ENCODE assay signal across 17 cellular contexts in the genomic region with DNA sequence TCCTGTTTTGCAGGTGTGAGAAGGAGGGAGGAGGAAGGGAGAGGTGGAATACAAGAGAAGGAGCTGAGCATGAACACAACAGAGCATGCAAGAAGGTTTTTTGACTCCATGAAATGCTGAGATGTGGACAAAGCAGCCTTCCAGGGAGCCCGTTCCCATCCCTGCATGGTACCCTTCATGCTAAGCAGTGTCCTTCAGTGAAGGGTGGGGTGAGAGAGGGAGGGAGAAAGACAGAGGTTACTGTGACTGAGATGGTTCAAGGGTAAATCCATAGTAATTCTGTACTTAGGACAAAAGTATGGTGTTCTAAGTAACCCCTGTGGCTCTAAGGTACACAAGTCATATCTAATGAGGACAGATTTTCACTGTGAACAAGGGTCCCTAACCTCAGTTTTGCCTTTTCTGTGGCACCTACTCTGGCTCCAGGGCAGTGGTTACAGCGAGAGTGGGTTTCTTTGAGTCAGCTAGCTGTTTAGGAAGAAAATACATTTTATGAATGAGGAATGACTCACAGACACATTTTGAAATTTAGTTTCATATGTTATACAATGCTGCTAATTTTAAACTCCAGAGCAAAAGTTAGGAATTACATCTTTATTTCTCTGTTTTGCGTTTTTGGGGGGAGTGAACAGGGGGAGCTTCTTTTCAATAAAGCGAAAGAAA.
DNase-seq lines count a peak whose midpoint lies in the region; ATAC-seq and TF ChIP-seq lines count a peak whose summit lies in the region.
"Had no signal": no experiment of that assay in that cellular context is flagged by ENCODE, and none has a peak within 500 bp of the region (broad histone marks: within the 10 kb centered on the region; RNA-seq: fewer than 3 reads in every experiment).

No MANE protein-coding gene starts in this region.

- H3K4me3 ChIP-seq in epithelial cell of esophagus (ENCODE audit: low read length) (no peak overlapping the region), upper lobe of left lung (no peak overlapping the region)
- H3K4me3 ChIP-seq: esophagus squamous epithelium, MG63, spleen, vagina had no signal

- no peak for TF ChIP-seq EP300 in upper lobe of left lung (IDR thresholded peaks at IDR 0.05)

- peaks cover 10% of the 10 kb centered on the region for H3K4me1 Mint-ChIP-seq in activated naive CD8-positive, alpha-beta T cell treated with anti-CD3 and anti-CD28 coated beads, Interleukin-2, amount 50 U/mL, for 24 hours
- peaks cover 9% of the 10 kb centered on the region for H3K4me1 Mint-ChIP-seq in activated naive CD8-positive, alpha-beta T cell treated with anti-CD3 and anti-CD28 coated beads for 36 hours
- H3K4me1 Mint-ChIP-seq: activated naive CD4-positive, alpha-beta T cell treated with anti-CD3 and anti-CD28 coated beads, Interleukin-2, amount 50 U/mL, for 24 hours had no signal

- H3K27ac ChIP-seq in substantia nigra (ENCODE audit: low read depth, low read length, poor library complexity, severe bottlenecking) = peak overlapping the region; percentile 64
- no peak overlapping the region for H3K27ac ChIP-seq in upper lobe of left lung
- H3K27ac ChIP-seq: esophagus squamous epithelium, spleen, vagina had no signal

- H3K4me1 ChIP-seq in upper lobe of left lung = no peaks in the 10 kb centered on the region
- H3K4me1 ChIP-seq: esophagus squamous epithelium, spleen, vagina had no signal

- no peaks in the 10 kb centered on the region for H3K36me3 ChIP-seq in upper lobe of left lung
- H3K36me3 ChIP-seq: esophagus squamous epithelium, MG63, spleen, vagina had no signal

- peak; percentile 13 for DNase-seq in activated naive CD8-positive, alpha-beta T cell treated with anti-CD3 and anti-CD28 coated beads, Interleukin-2, amount 50 U/mL, for 24 hours
- DNase-seq in activated naive CD8-positive, alpha-beta T cell treated with anti-CD3 and anti-CD28 coated beads for 36 hours = no peak
- DNase-seq in MV-4-11 (lab: John Stamatoyannopoulos, UW) = peak; percentile 48
- DNase-seq in epithelial cell of esophagus (ENCODE audit: low read depth) = peak; percentile 38
- DNase-seq in substantia nigra (lab: John Stamatoyannopoulos, UW) = peak in 6 of 49 donors; percentile 2 to 26 (median 10)
- no peak for DNase-seq in SHP77 treated with DMSO at 0.1 percent for 48 hours (lab: John Stamatoyannopoulos, UW)
- no peak for DNase-seq in upper lobe of left lung
- DNase-seq: activated CD4-positive, alpha-beta T cell treated with anti-CD3 and anti-CD28 coated beads for 4 hours; AML-193; cortex of kidney; esophagus squamous epithelium; NCI-H226; spleen had no signal

- ATAC-seq in activated naive CD8-positive, alpha-beta T cell treated with anti-CD3 and anti-CD28 coated beads, Interleukin-2, amount 50 U/mL, for 24 hours = peak; percentile 84
- ATAC-seq in GM18519 (IDR thresholded peaks at IDR 0.05; ENCODE audit: low FRiP score, unreplicated experiment) = no peak
- ATAC-seq in upper lobe of left lung (ENCODE audit: low FRiP score in 2 of 2) = no peak

- no peaks in the 10 kb centered on the region for H3K9me3 ChIP-seq in upper lobe of left lung
- H3K9me3 ChIP-seq: esophagus squamous epithelium, MG63, spleen, vagina had no signal

- no peak for TF ChIP-seq POLR2A in upper lobe of left lung (IDR thresholded peaks at IDR 0.05)

- no peaks in the 10 kb centered on the region for H3K9me3 Mint-ChIP-seq in activated naive CD8-positive, alpha-beta T cell treated with anti-CD3 and anti-CD28 coated beads, Interleukin-2, amount 50 U/mL, for 24 hours
- no peaks in the 10 kb centered on the region for H3K9me3 Mint-ChIP-seq in activated naive CD8-positive, alpha-beta T cell treated with anti-CD3 and anti-CD28 coated beads for 36 hours
- H3K9me3 Mint-ChIP-seq: activated naive CD4-positive, alpha-beta T cell treated with anti-CD3 and anti-CD28 coated beads, Interleukin-2, amount 50 U/mL, for 24 hours had no signal

- WGBS in upper lobe of left lung, 2 donors = 83 to 85% methylated on average over 4 of the region's 4 CpGs

- TF ChIP-seq CTCF in epithelial cell of esophagus (IDR thresholded peaks at IDR 0.05; ENCODE audit: insufficient read depth, low read depth, low read length, missing control alignments) (no peak), upper lobe of left lung (IDR thresholded peaks at IDR 0.05) (no peak)

- no peak overlapping the region for H3K4me3 Mint-ChIP-seq in activated naive CD8-positive, alpha-beta T cell treated with anti-CD3 and anti-CD28 coated beads, Interleukin-2, amount 50 U/mL, for 24 hours
- H3K4me3 Mint-ChIP-seq in activated naive CD8-positive, alpha-beta T cell treated with anti-CD3 and anti-CD28 coated beads for 36 hours = no peak overlapping the region
- H3K4me3 Mint-ChIP-seq: activated naive CD4-positive, alpha-beta T cell treated with anti-CD3 and anti-CD28 coated beads, Interleukin-2, amount 50 U/mL, for 24 hours had no signal

- no peaks in the 10 kb centered on the region for H3K27me3 Mint-ChIP-seq in activated naive CD8-positive, alpha-beta T cell treated with anti-CD3 and anti-CD28 coated beads, Interleukin-2, amount 50 U/mL, for 24 hours
- H3K27me3 Mint-ChIP-seq in activated naive CD8-positive, alpha-beta T cell treated with anti-CD3 and anti-CD28 coated beads for 36 hours = no peaks in the 10 kb centered on the region
- H3K27me3 Mint-ChIP-seq: activated naive CD4-positive, alpha-beta T cell treated with anti-CD3 and anti-CD28 coated beads, Interleukin-2, amount 50 U/mL, for 24 hours had no signal

- no peaks in the 10 kb centered on the region for H3K36me3 Mint-ChIP-seq in activated naive CD8-positive, alpha-beta T cell treated with anti-CD3 and anti-CD28 coated beads, Interleukin-2, amount 50 U/mL, for 24 hours (ENCODE audit: low read depth)
- H3K36me3 Mint-ChIP-seq in activated naive CD8-positive, alpha-beta T cell treated with anti-CD3 and anti-CD28 coated beads for 36 hours = no peaks in the 10 kb centered on the region
- H3K36me3 Mint-ChIP-seq: activated naive CD4-positive, alpha-beta T cell treated with anti-CD3 and anti-CD28 coated beads, Interleukin-2, amount 50 U/mL, for 24 hours had no signal

- H3K27me3 ChIP-seq in upper lobe of left lung = no peaks in the 10 kb centered on the region
- H3K27me3 ChIP-seq: esophagus squamous epithelium, MG63, spleen, vagina had no signal

- no peak overlapping the region for H3K27ac Mint-ChIP-seq in activated naive CD8-positive, alpha-beta T cell treated with anti-CD3 and anti-CD28 coated beads, Interleukin-2, amount 50 U/mL, for 24 hours
- H3K27ac Mint-ChIP-seq in activated naive CD8-positive, alpha-beta T cell treated with anti-CD3 and anti-CD28 coated beads for 36 hours = no peak overlapping the region
- H3K27ac Mint-ChIP-seq: activated naive CD4-positive, alpha-beta T cell treated with anti-CD3 and anti-CD28 coated beads, Interleukin-2, amount 50 U/mL, for 24 hours had no signal

Comparison
In these comparisons a context has a peak if more than half of its experiments do, and no peak if none do; other contexts are left out.
1. DNase-seq: peak in activated naive CD8-positive, alpha-beta T cell treated with anti-CD3 and anti-CD28 coated beads, Interleukin-2, amount 50 U/mL, for 24 hours (single experiment), MV-4-11 (single experiment) and epithelial cell of esophagus (single experiment); none in activated naive CD8-positive, alpha-beta T cell treated with anti-CD3 and anti-CD28 coated beads for 36 hours (single experiment), SHP77 treated with DMSO at 0.1 percent for 48 hours (single experiment) and upper lobe of left lung (0 of 2).